ENCODE assay signal across 8 cellular contexts in genomic region chr11:57456960-57457642, GRCh38. TPM values are rescaled to one million over a fixed set of nuclear protein-coding genes. Genes with fewer than 3 reads are reported as not detected.
DNase-seq lines count a peak whose midpoint lies in the region; ATAC-seq and TF ChIP-seq lines count a peak whose summit lies in the region.

No MANE protein-coding gene starts in this region.

- 13% methylated on average over 6 of the region's 19 CpGs for WGBS in right lobe of liver (ENCODE audit: insufficient coverage, low coverage, low lambda C conversion rate, missing lambda C conversion rate)

- H3K9me3 ChIP-seq in right lobe of liver = no peaks in the 10 kb centered on the region

- H3K27me3 ChIP-seq in right lobe of liver = no peaks in the 10 kb centered on the region

- intact Hi-C loops in activated CD4-positive, alpha-beta T cell treated with anti-CD3 and anti-CD28 coated beads, Interleukin-2, amount 10 ng/mL, durations not matched to agents 24 days and 14 days (cut with micrococcal nuclease) = loop anchor here (1.0 to 2.0 kb wide), 4 partner anchors 23 to 112 kb away; partner anchors contain the start of gene SLC43A1
- intact Hi-C loops in right lobe of liver (cut with DNase I) = no loop called here

- H3K4me1 Mint-ChIP-seq in activated CD4-positive, alpha-beta T cell treated with anti-CD3 and anti-CD28 coated beads, Interleukin-2, amount 10 ng/mL, durations not matched to agents 24 days and 14 days = peaks cover 26% of the 10 kb centered on the region

- peaks cover 0 to 70% (median 18%) of the 10 kb centered on the region in 4 donors for H3K4me1 ChIP-seq in right lobe of liver

- peak overlapping the region; percentile 62 for H3K4me3 Mint-ChIP-seq in activated CD4-positive, alpha-beta T cell treated with anti-CD3 and anti-CD28 coated beads, Interleukin-2, amount 10 ng/mL, durations not matched to agents 24 days and 14 days

- TF ChIP-seq CTCF in coronary artery (IDR thresholded peaks at IDR 0.05) (peak; percentile 99), right lobe of liver (IDR thresholded peaks at IDR 0.05) (peak; percentile 99 to 100 (median 99))

- H3K27me3 Mint-ChIP-seq in activated CD4-positive, alpha-beta T cell treated with anti-CD3 and anti-CD28 coated beads, Interleukin-2, amount 10 ng/mL, durations not matched to agents 24 days and 14 days = peaks cover 52% of the 10 kb centered on the region

- H3K4me3 ChIP-seq in coronary artery (peak overlapping the region; percentile 76), right lobe of liver (no peak overlapping the region)

- DNase-seq in AG08395 (ENCODE audit: low spot score) (peak; percentile 89), NCI-H345 treated with DMSO at 0.1 percent for 48 hours (lab: John Stamatoyannopoulos, UW; ENCODE audit: unreplicated experiment) (peak; percentile 53), coronary artery (ENCODE audit: low spot score) (peak; percentile 92), right lobe of liver (peak; percentile 91 to 95 (median 94))
- peak; percentile 93 for DNase-seq in activated CD4-positive, alpha-beta T cell treated with anti-CD3 and anti-CD28 coated beads, Interleukin-2, amount 10 ng/mL, durations not matched to agents 24 days and 14 days
- peak; percentile 45 to 61 (median 50) for DNase-seq in stimulated activated CD4-positive, alpha-beta T cell treated with anti-CD3 and anti-CD28 coated beads, TNF-alpha, amount 100 ng/mL, for 4 hours (ENCODE audit: low read depth in 3 of 3)

- no peaks in the 10 kb centered on the region for H3K36me3 Mint-ChIP-seq in activated CD4-positive, alpha-beta T cell treated with anti-CD3 and anti-CD28 coated beads, Interleukin-2, amount 10 ng/mL, durations not matched to agents 24 days and 14 days (ENCODE audit: low read depth)

- no peak overlapping the region for H3K27ac ChIP-seq in coronary artery
- H3K27ac ChIP-seq in right lobe of liver = peak overlapping the region; percentile 23 to 74 (median 70)

- H3K36me3 ChIP-seq in right lobe of liver = no peaks in the 10 kb centered on the region

- ATAC-seq in GM18520 (IDR thresholded peaks at IDR 0.05; ENCODE audit: unreplicated experiment) (peak; percentile 82), HG03108 (IDR thresholded peaks at IDR 0.05; ENCODE audit: unreplicated experiment) (peak; percentile 60), right lobe of liver (peak; percentile 65 to 81 (median 71))

- H3K27ac Mint-ChIP-seq in activated CD4-positive, alpha-beta T cell treated with anti-CD3 and anti-CD28 coated beads, Interleukin-2, amount 10 ng/mL, durations not matched to agents 24 days and 14 days = peak overlapping the region; percentile 29

- no peaks in the 10 kb centered on the region for H3K9me3 Mint-ChIP-seq in activated CD4-positive, alpha-beta T cell treated with anti-CD3 and anti-CD28 coated beads, Interleukin-2, amount 10 ng/mL, durations not matched to agents 24 days and 14 days

- TF ChIP-seq POLR2A in right lobe of liver (IDR thresholded peaks at IDR 0.05) = no peak

RNA-seq across cellular contexts. Expression of gene RTN4RL2, which starts 3.2 kb away (rescaled TPM):
- total RNA-seq in activated CD4-positive, alpha-beta T cell treated with anti-CD3 and anti-CD28 coated beads, Interleukin-2, amount 10 ng/mL, durations not matched to agents 24 days and 14 days = 0.23 and 0.26 TPM in 2 replicates
- 10 to 100 TPM; 12.5 to 54.4 (median 18.6) TPM for total RNA-seq in right lobe of liver

RNA-seq across cellular contexts. Expression of gene SLC43A3, which starts 30.2 kb away (rescaled TPM):
- 255 and 261 TPM in 2 replicates for total RNA-seq in activated CD4-positive, alpha-beta T cell treated with anti-CD3 and anti-CD28 coated beads, Interleukin-2, amount 10 ng/mL, durations not matched to agents 24 days and 14 days
- 100 to 1,000 TPM; 109 to 259 (median 185) TPM for total RNA-seq in right lobe of liver

RNA-seq across cellular contexts. Expression of gene SLC43A1, which starts 58.4 kb away (rescaled TPM):
- total RNA-seq in activated CD4-positive, alpha-beta T cell treated with anti-CD3 and anti-CD28 coated beads, Interleukin-2, amount 10 ng/mL, durations not matched to agents 24 days and 14 days = 35.3 and 35.8 TPM in 2 replicates
- 100 to 1,000 TPM in 3 of 6 experiments, 10 to 100 TPM in 3; 38.9 to 173 (median 106) TPM for total RNA-seq in right lobe of liver

Comparison
In these comparisons a context has a peak if more than half of its experiments do, and no peak if none do; other contexts are left out.
1. H3K27ac ChIP-seq: peak in right lobe of liver (3 of 3); none in coronary artery (0 of 2).
2. RNA of gene RTN4RL2, which starts 3.2 kb away (total RNA-seq): 12.5 to 54.4 TPM in right lobe of liver; 0.23 to 0.26 TPM in activated CD4-positive, alpha-beta T cell treated with anti-CD3 and anti-CD28 coated beads, Interleukin-2, amount 10 ng/mL, durations not matched to agents 24 days and 14 days; every median in the first group is over 10 times any median in the second.
3. Peak in every context shown above with its lines, with median percentiles within 50 percentile points of each other: DNase-seq and ATAC-seq.